In the genomic region with DNA sequence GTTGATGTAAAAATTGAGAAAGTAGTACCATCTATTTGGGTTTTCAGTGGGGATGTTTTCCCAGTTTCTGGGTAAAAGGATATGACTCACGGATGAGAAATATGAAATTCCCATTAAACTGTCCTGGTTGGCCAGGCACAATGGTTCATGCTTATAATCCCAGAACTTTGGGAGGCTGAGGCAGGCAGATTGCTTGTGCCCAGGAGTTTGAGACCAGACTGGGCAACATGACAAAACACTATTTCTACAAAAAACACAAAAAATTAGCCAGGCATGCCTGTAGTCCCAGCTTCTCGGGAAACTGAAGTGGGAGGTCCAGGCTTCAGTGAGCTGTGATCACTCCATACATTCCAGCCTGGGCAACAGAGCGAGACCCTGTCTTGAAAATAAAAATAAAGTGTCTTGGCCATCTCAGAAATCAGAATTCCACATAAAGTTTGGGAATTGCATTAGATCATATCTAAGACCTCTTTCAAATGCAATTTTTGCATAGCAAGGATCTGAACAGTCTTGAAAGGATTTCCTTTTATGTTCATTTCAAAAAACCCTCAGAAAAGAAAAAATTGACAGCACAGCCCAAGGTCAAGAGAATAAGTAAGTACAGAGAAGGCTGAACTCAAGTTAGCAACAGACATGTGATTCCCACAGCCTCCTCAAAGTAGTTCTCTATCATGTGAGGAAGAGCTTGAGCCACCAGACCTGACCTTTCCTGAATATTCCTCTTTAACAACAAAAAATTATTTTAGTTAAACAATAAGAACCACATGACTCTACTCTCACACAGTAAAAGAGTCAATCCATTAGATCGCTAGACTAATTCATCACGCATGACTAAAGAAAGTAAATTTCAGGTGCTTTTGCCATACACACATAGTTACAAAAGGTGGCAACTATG, we compare ENCODE assay signal across 12 cellular contexts.
A peak's percentile ranks its signal among the peaks of the same experiment; 100 is the strongest.
DNase-seq lines count a peak whose midpoint lies in the region; ATAC-seq, FAIRE-seq and TF ChIP-seq lines count a peak whose summit lies in the region.
"Had no signal": no experiment of that assay in that cellular context is flagged by ENCODE, and none has a peak within 500 bp of the region (broad histone marks: within the 10 kb centered on the region; RNA-seq: fewer than 3 reads in every experiment).

No MANE protein-coding gene starts in this region.

- H3K4me1 Mint-ChIP-seq in HFFc6 (ENCODE audit: low read depth) = peaks cover 53% of the 10 kb centered on the region
- H3K4me1 Mint-ChIP-seq in astrocyte (ENCODE audit: low read depth, unreplicated experiment) = peaks cover 43% of the 10 kb centered on the region

- H3K9me3 Mint-ChIP-seq in HFFc6 (no peaks in the 10 kb centered on the region), astrocyte (ENCODE audit: unreplicated experiment) (peaks cover 4% of the 10 kb centered on the region)

- H3K9me2 ChIP-seq in hepatocyte (replicated peaks; ENCODE audit: insufficient read depth) = no peaks in the 10 kb centered on the region

- peak overlapping the region; percentile 59 for H3K27ac ChIP-seq in astrocyte (ENCODE audit: low read depth, low read length)
- peak overlapping the region; percentile 94 for H3K27ac ChIP-seq in hepatocyte
- H3K27ac ChIP-seq in stomach smooth muscle (ENCODE audit: low read length) = peak overlapping the region; percentile 3

- H3K36me3 ChIP-seq in astrocyte (ENCODE audit: insufficient read depth, low read length) (no peaks in the 10 kb centered on the region), hepatocyte (replicated peaks; ENCODE audit: insufficient read depth, low read depth) (no peaks in the 10 kb centered on the region), stomach smooth muscle (ENCODE audit: control insufficient read depth in 2 of 2, insufficient read depth in 2 of 2, low read length in 2 of 2) (no peaks in the 10 kb centered on the region)

- H3K9ac ChIP-seq in astrocyte (ENCODE audit: low read length) (no peak overlapping the region), stomach smooth muscle (ENCODE audit: low read length in 2 of 2) (no peak overlapping the region)

- no peaks in the 10 kb centered on the region for H3K79me2 ChIP-seq in astrocyte (ENCODE audit: insufficient read depth, low read length)
- no peaks in the 10 kb centered on the region for H3K79me2 ChIP-seq in hepatocyte

- no peaks in the 10 kb centered on the region; the same call in 1 of the 2 replicates for H3K27me3 Mint-ChIP-seq in HFFc6 (ENCODE audit: insufficient read depth)
- no peaks in the 10 kb centered on the region for H3K27me3 Mint-ChIP-seq in astrocyte (ENCODE audit: low read depth, unreplicated experiment)

- H3K4me2 ChIP-seq in astrocyte (ENCODE audit: low read length) (peak overlapping the region; percentile 29), hepatocyte (no peak overlapping the region)

- WGBS in hepatocyte (ENCODE audit: low lambda C conversion rate, missing lambda C conversion rate) = 89% methylated on average over 5 of the region's 5 CpGs

- H2AFZ ChIP-seq in astrocyte (ENCODE audit: low read depth, low read length) = no peak overlapping the region
- H2AFZ ChIP-seq in hepatocyte = no peak overlapping the region

- H3K27ac Mint-ChIP-seq in HFFc6 (peak overlapping the region; percentile 91), astrocyte (ENCODE audit: unreplicated experiment) (peak overlapping the region; percentile 35)
- H3K27ac Mint-ChIP-seq: natural killer cell had no signal

- H3K4me1 ChIP-seq in astrocyte (ENCODE audit: insufficient read depth, low read length) (peaks cover 47% of the 10 kb centered on the region), hepatocyte (ENCODE audit: insufficient read depth) (peaks cover 36% of the 10 kb centered on the region), stomach smooth muscle (ENCODE audit: control insufficient read depth, insufficient read depth, low read length) (peaks cover 44% of the 10 kb centered on the region)

- H3K27me3 ChIP-seq in astrocyte (ENCODE audit: insufficient read depth, low read length) (no peaks in the 10 kb centered on the region), hepatocyte (no peaks in the 10 kb centered on the region), stomach smooth muscle (ENCODE audit: control insufficient read depth in 1 of 2, insufficient read depth in 2 of 2, low read length in 2 of 2) (no peaks in the 10 kb centered on the region)

- H4K20me1 ChIP-seq in astrocyte (ENCODE audit: insufficient read depth, low read length) (no peaks in the 10 kb centered on the region), hepatocyte (ENCODE audit: insufficient read depth, poor library complexity, severe bottlenecking) (no peaks in the 10 kb centered on the region)

- TF ChIP-seq CTCF in HFFc6 (IDR thresholded peaks at IDR 0.05) (no peak), astrocyte (IDR thresholded peaks at IDR 0.05; ENCODE audit: insufficient read depth, low read depth, low read length) (no peak), hepatocyte (IDR thresholded peaks at IDR 0.05; ENCODE audit: poor library complexity) (no peak)

- no peak overlapping the region for H3K4me3 ChIP-seq in astrocyte (ENCODE audit: insufficient read depth, low read depth, low read length)
- no peak overlapping the region for H3K4me3 ChIP-seq in hepatocyte
- H3K4me3 ChIP-seq in stomach smooth muscle (ENCODE audit: low read length in 2 of 2) = no peak overlapping the region

- FAIRE-seq in astrocyte (lab: Jason Lieb, UNC) = no peak

- H3K36me3 Mint-ChIP-seq in HFFc6 (ENCODE audit: low read depth) (peaks cover 5% of the 10 kb centered on the region; the same call in 1 of the 2 replicates), astrocyte (ENCODE audit: low read depth, unreplicated experiment) (no peaks in the 10 kb centered on the region)
- H3K36me3 Mint-ChIP-seq: natural killer cell had no signal

- no peak for ATAC-seq in GM21423 (IDR thresholded peaks at IDR 0.05; ENCODE audit: unreplicated experiment)
- ATAC-seq in GM19035 (IDR thresholded peaks at IDR 0.05; ENCODE audit: unreplicated experiment) = no peak
- ATAC-seq: natural killer cell had no signal

- DNase-seq in HFFc6 = peak; percentile 31
- DNase-seq in astrocyte (ENCODE audit: low read depth) = peak; percentile 39
- DNase-seq in hepatocyte (ENCODE audit: low spot score) = no peak
- no peak for DNase-seq in DMS153 treated with DMSO at 0.1 percent for 48 hours (lab: John Stamatoyannopoulos, UW; ENCODE audit: unreplicated experiment)
- DNase-seq in NOMO-1 (lab: John Stamatoyannopoulos, UW; ENCODE audit: unreplicated experiment in 2 of 2) = no peak
- DNase-seq: Kasumi-1; natural killer cell; NCI-H524 treated with DMSO at 0.1 percent for 48 hours; stimulated activated CD4-positive, alpha-beta T cell treated with anti-CD3 and anti-CD28 coated beads, Interleukin-1b, Interleukin-23, amount 100 ng/mL, for 48 hours had no signal

- H3K9me3 ChIP-seq in astrocyte (ENCODE audit: insufficient read depth, low read depth, low read length) (no peaks in the 10 kb centered on the region), hepatocyte (ENCODE audit: low read depth) (no peaks in the 10 kb centered on the region), stomach smooth muscle (ENCODE audit: control insufficient read depth in 2 of 2, low read length in 2 of 2) (no peaks in the 10 kb centered on the region)

- H3K4me3 Mint-ChIP-seq in HFFc6 = peak overlapping the region; percentile 53
- H3K4me3 Mint-ChIP-seq in astrocyte (ENCODE audit: unreplicated experiment) = no peak overlapping the region
- H3K4me3 Mint-ChIP-seq: natural killer cell had no signal

Comparison
In these comparisons a context has a peak if more than half of its experiments do, and no peak if none do; other contexts are left out.
1. DNase-seq: peak in HFFc6 (single experiment) and astrocyte (single experiment); none in hepatocyte (single experiment), DMS153 treated with DMSO at 0.1 percent for 48 hours (single experiment) and NOMO-1 (0 of 2).
2. H3K27ac ChIP-seq: peak in every context shown above with its lines; median percentile 94 in hepatocyte; 59 in astrocyte; 3 in stomach smooth muscle.